Comparison of ENCODE assay signal across 7 cellular contexts in genomic region chr1:27428316-27429028, GRCh38. TPM values are rescaled to one million over a fixed set of nuclear protein-coding genes. Genes with fewer than 3 reads are reported as not detected.
DNase-seq lines count a peak whose midpoint lies in the region; ATAC-seq lines count a peak whose summit lies in the region.

No MANE protein-coding gene starts in this region.

- ATAC-seq in Right ventricle myocardium inferior (peak; percentile 73), GM21381 (IDR thresholded peaks at IDR 0.05; ENCODE audit: unreplicated experiment) (no peak), GM19467 (IDR thresholded peaks at IDR 0.05; ENCODE audit: unreplicated experiment) (no peak)

- peak; percentile 80 for DNase-seq in NCI-H1092 treated with DMSO at 0.1 percent for 48 hours (lab: John Stamatoyannopoulos, UW)
- peak; percentile 11 for DNase-seq in activated T-cell treated with anti-CD3 and anti-CD28 coated beads for 4 hours
- DNase-seq in Right ventricle myocardium inferior (ENCODE audit: missing footprints): no peak
- peak; percentile 73 for DNase-seq in pulmonary artery endothelial cell (ENCODE audit: low read depth, low spot score)
- no peak for DNase-seq in T1000 (lab: John Stamatoyannopoulos, UW)

- intact Hi-C loops in Right ventricle myocardium inferior (cut with DNase I): no loop called here

RNA-seq across cellular contexts. Expression of gene GPR3, which starts 36.0 kb away (rescaled TPM):
- total RNA-seq in Right ventricle myocardium inferior: not detected
- 0.49 and 0.86 TPM in 2 replicates for total RNA-seq in pulmonary artery endothelial cell

RNA-seq across cellular contexts. Expression of gene CD164L2, which starts 45.3 kb away (rescaled TPM):
- total RNA-seq in Right ventricle myocardium inferior (not detected), pulmonary artery endothelial cell (not detected in 2 replicates)

RNA-seq across cellular contexts. Expression of gene FCN3, which starts 53.8 kb away (rescaled TPM):
- total RNA-seq in Right ventricle myocardium inferior (20.7 TPM), pulmonary artery endothelial cell (0.07 TPM in 1 of 2 replicates, not detected in the other)

Comparison
In these comparisons a context has a peak if more than half of its experiments do, and no peak if none do; other contexts are left out.
1. DNase-seq: peak in NCI-H1092 treated with DMSO at 0.1 percent for 48 hours (single experiment), activated T-cell treated with anti-CD3 and anti-CD28 coated beads for 4 hours (single experiment) and pulmonary artery endothelial cell (single experiment); none in Right ventricle myocardium inferior (single experiment) and T1000 (single experiment).
2. RNA of gene FCN3, which starts 53.8 kb away (total RNA-seq): 20.7 TPM in Right ventricle myocardium inferior (single experiment); 0.07 TPM in pulmonary artery endothelial cell; every median in the first group is over 10 times any median in the second.